ENCODE assay signal across 8 cellular contexts in genomic region chr12:26274441-26275312, GRCh38.
DNase-seq lines count a peak whose midpoint lies in the region; ATAC-seq and TF ChIP-seq lines count a peak whose summit lies in the region.

No MANE protein-coding gene starts in this region.

- BruUV-seq in mammary epithelial cell (replicated peaks; lab: Mats Ljungman, UMichigan) (TSS peak; percentile 70), OCI-LY7 (replicated peaks; lab: Mats Ljungman, UMichigan) (no TSS peak)

- dilution Hi-C loops in mammary epithelial cell (cut with HindIII; ENCODE audit: low sequenced_read_pairs), result no loop called here

- H2AFZ ChIP-seq in mammary epithelial cell (ENCODE audit: low read depth, low read length), result peak overlapping the region; percentile 40
- no peak overlapping the region for H2AFZ ChIP-seq in OCI-LY7 (ENCODE audit: low read length)

- no peak for TF ChIP-seq CTCF in RWPE2 (IDR thresholded peaks at IDR 0.05; ENCODE audit: poor library complexity, severe bottlenecking)
- TF ChIP-seq CTCF in mammary epithelial cell (conservative IDR thresholded peaks at IDR 0.05 in 1 of 2, IDR thresholded peaks at IDR 0.05 in 1 of 2; ENCODE audit: extremely low read depth in 1 of 2, insufficient read depth in 1 of 2, low read depth in 1 of 2, low read length in 2 of 2), result peak in 1 of 2 donors; percentile 29
- TF ChIP-seq CTCF in OCI-LY7 (conservative IDR thresholded peaks at IDR 0.05; ENCODE audit: low read length), result no peak

- CTCF ChIA-PET in mammary epithelial cell (lab: Charles Lee; ENCODE audit: low non-redundant PET), result interaction anchor here (1.0 kb wide), 1 partner anchor 13 kb away, joined by 7 read pairs; no protein-coding TSS in a partner anchor
- CTCF ChIA-PET in OCI-LY7 (lab: Charles Lee; ENCODE audit: unreplicated experiment), result interaction anchor here (0.6 kb wide), 1 partner anchor 156 kb away, joined by 3 read pairs; no protein-coding TSS in a partner anchor

- peaks cover 5 to 98% (median 67%) of the 10 kb centered on the region in 10 experiments; a peak in 19 of 20 replicates for H3K4me1 ChIP-seq in BLaER1 treated with 17β-estradiol and CSF1 and Interleukin-3, amounts not matched to agents 10 nM and 100 nM
- H3K4me1 ChIP-seq in RWPE2 (ENCODE audit: insufficient read depth, poor library complexity, severe bottlenecking), result peaks cover 26% of the 10 kb centered on the region
- peaks cover 63% of the 10 kb centered on the region for H3K4me1 ChIP-seq in mammary epithelial cell (ENCODE audit: insufficient read depth, low read length)
- H3K4me1 ChIP-seq in OCI-LY7 (ENCODE audit: insufficient read depth, low read length, poor library complexity, severe bottlenecking), result no peaks in the 10 kb centered on the region

- H3K27me3 ChIP-seq in BLaER1 treated with 17β-estradiol and CSF1 and Interleukin-3, amounts not matched to agents 10 nM and 100 nM, result no peaks in the 10 kb centered on the region
- no peaks in the 10 kb centered on the region for H3K27me3 ChIP-seq in RWPE2 (ENCODE audit: insufficient read depth, poor library complexity, severe bottlenecking)
- H3K27me3 ChIP-seq in mammary epithelial cell (ENCODE audit: insufficient read depth, low read length), result no peaks in the 10 kb centered on the region

- H3K4me3 ChIP-seq in BLaER1 treated with 17β-estradiol and CSF1 and Interleukin-3, amounts not matched to agents 10 nM and 100 nM, result no peak overlapping the region
- H3K4me3 ChIP-seq in RWPE2 (ENCODE audit: severe bottlenecking) (no peak overlapping the region), mammary epithelial cell (replicated peaks in 1 of 3; ENCODE audit: insufficient read depth in 1 of 3, low read depth in 2 of 3, low read length in 3 of 3) (no peak overlapping the region), OCI-LY7 (ENCODE audit: low read depth, low read length, poor library complexity, severe bottlenecking) (no peak overlapping the region)

- peak overlapping the region; percentile 47 to 79 (median 75); a peak in 20 of 22 replicates for H3K9ac ChIP-seq in BLaER1 treated with 17β-estradiol and CSF1 and Interleukin-3, amounts not matched to agents 10 nM and 100 nM
- peak overlapping the region; percentile 56 for H3K9ac ChIP-seq in mammary epithelial cell (ENCODE audit: insufficient read depth, low read length)

- peak overlapping the region; percentile 27 to 85 (median 75); a peak in 21 of 22 replicates for H3K4me2 ChIP-seq in BLaER1 treated with 17β-estradiol and CSF1 and Interleukin-3, amounts not matched to agents 10 nM and 100 nM
- H3K4me2 ChIP-seq in mammary epithelial cell (ENCODE audit: insufficient read depth, low read depth, low read length) (peak overlapping the region; percentile 50), OCI-LY7 (ENCODE audit: low read length) (no peak overlapping the region)

- intact Hi-C loops in mammary epithelial cell (cut with micrococcal nuclease) (loop anchor here (1.0 to 10.0 kb wide), 4 partner anchors 44 to 220 kb away; no protein-coding TSS in a partner anchor), OCI-LY7 (cut with micrococcal nuclease; ENCODE audit: unreplicated experiment) (no loop called here)

- H3K9me3 ChIP-seq in BLaER1 treated with 17β-estradiol and CSF1 and Interleukin-3, amounts not matched to agents 10 nM and 100 nM (replicated peaks in 1 of 11), result no peaks in the 10 kb centered on the region
- H3K9me3 ChIP-seq in RWPE2 (ENCODE audit: severe bottlenecking) (no peaks in the 10 kb centered on the region), mammary epithelial cell (replicated peaks; ENCODE audit: insufficient read depth, low read length) (no peaks in the 10 kb centered on the region), OCI-LY7 (ENCODE audit: low read length) (no peaks in the 10 kb centered on the region)

- H3K36me3 ChIP-seq in BLaER1 treated with 17β-estradiol and CSF1 and Interleukin-3, amounts not matched to agents 10 nM and 100 nM, result no peaks in the 10 kb centered on the region
- H3K36me3 ChIP-seq in RWPE2 (ENCODE audit: low read depth) (no peaks in the 10 kb centered on the region), mammary epithelial cell (ENCODE audit: insufficient read depth, low read length) (no peaks in the 10 kb centered on the region), OCI-LY7 (ENCODE audit: insufficient read depth, low read length) (no peaks in the 10 kb centered on the region)

- no peaks in the 10 kb centered on the region for H4K20me1 ChIP-seq in BLaER1 treated with 17β-estradiol and CSF1 and Interleukin-3, amounts not matched to agents 10 nM and 100 nM
- no peaks in the 10 kb centered on the region for H4K20me1 ChIP-seq in mammary epithelial cell (ENCODE audit: insufficient read depth, low read length)
- no peaks in the 10 kb centered on the region for H4K20me1 ChIP-seq in OCI-LY7 (ENCODE audit: insufficient read depth, low read length)

- no peaks in the 10 kb centered on the region for H3K9me2 ChIP-seq in OCI-LY7 (ENCODE audit: insufficient read depth, low read length)

- ATAC-seq in GM19025 (IDR thresholded peaks at IDR 0.05; ENCODE audit: low read depth, unreplicated experiment) (peak; percentile 96), HG03135 (IDR thresholded peaks at IDR 0.05; ENCODE audit: unreplicated experiment) (peak; percentile 90), RWPE2 (ENCODE audit: low read depth) (peak; percentile 96)

- peak overlapping the region; percentile 69 to 94 (median 89) for H3K27ac ChIP-seq in BLaER1 treated with 17β-estradiol and CSF1 and Interleukin-3, amounts not matched to agents 10 nM and 100 nM
- H3K27ac ChIP-seq in RWPE2 (ENCODE audit: poor library complexity, severe bottlenecking) (peak overlapping the region; percentile 74), mammary epithelial cell (ENCODE audit: insufficient read depth, low read depth, low read length) (peak overlapping the region; percentile 87), OCI-LY7 (ENCODE audit: low read depth, low read length, poor library complexity, severe bottlenecking) (no peak overlapping the region)

- H3K79me2 ChIP-seq in mammary epithelial cell (ENCODE audit: insufficient read depth, low read length) (no peaks in the 10 kb centered on the region), OCI-LY7 (ENCODE audit: insufficient read depth, low read depth, low read length) (no peaks in the 10 kb centered on the region)

- WGBS in mammary epithelial cell (ENCODE audit: low coverage, missing lambda C conversion rate), result 12% methylated on average over 13 of the region's 13 CpGs

- POLR2A ChIA-PET in OCI-LY7 (lab: Charles Lee), result interaction anchor here (0.6 to 1.1 kb wide), 3 partner anchors 9 to 130 kb away, joined by 3 to 5 read pairs (median 3); no protein-coding TSS in a partner anchor

- DNase-seq in RWPE2 (ENCODE audit: low spot score) (peak; percentile 75), mammary epithelial cell (peak; percentile 100), kidney glomerular epithelial cell (lab: John Stamatoyannopoulos, UW) (peak; percentile 99), OCI-LY7 (ENCODE audit: low spot score) (no peak)
- DNase-seq in stimulated activated CD4-positive, alpha-beta T cell treated with anti-CD3 and anti-CD28 coated beads, Interleukin-12 subunit alpha, Interleukin-12 subunit beta, amount 100 ng/mL, for 4 hours, result peak; percentile 16

- in situ Hi-C loops in mammary epithelial cell (cut with MboI; ENCODE audit: low sequenced_read_pairs in 2 of 2), result no loop called here
